ENCODE assay signal across 1 cellular context in genomic region chr16:68365167-68365817, GRCh38.
TF ChIP-seq lines count a peak whose summit lies in the region.

No MANE protein-coding gene starts in this region.

TF ChIP-seq in K562, 482 proteins besides CTCF, POLR2A, EP300 and RAD21:
- TF ChIP-seq THAP7 (CRISPR knock-in tag; IDR thresholded peaks at IDR 0.05) (no peak), ILK (tag; IDR thresholded peaks at IDR 0.05; ENCODE audit: borderline replicate concordance, low read depth) (no peak), GABPB1 (CRISPR knock-in tag; IDR thresholded peaks at IDR 0.05) (0 out of 2 replicates have a peak, but pooled peaks have one; percentile 36), ATF3 (IDR thresholded peaks at IDR 0.05) (peak; percentile 34; the same call in 1 of the 2 replicates), ATF3 (CRISPR knock-in tag; conservative IDR thresholded peaks at IDR 0.05) (no peak), RBBP5 (IDR thresholded peaks at IDR 0.05; ENCODE audit: borderline replicate concordance, insufficient read depth, low read length, poor library complexity, severe bottlenecking) (no peak), ZNF586 (CRISPR knock-in tag; conservative IDR thresholded peaks at IDR 0.05) (no peak), JUND (IDR thresholded peaks at IDR 0.05; ENCODE audit: borderline replicate concordance, low read depth, low read length) (peak; percentile 19; the same call in 1 of the 2 replicates), JUND (tag; IDR thresholded peaks at IDR 0.05; ENCODE audit: borderline replicate concordance, low read depth, low read length) (no peak)
